18 cellular contexts compared by ENCODE assay signal in the genomic region with DNA sequence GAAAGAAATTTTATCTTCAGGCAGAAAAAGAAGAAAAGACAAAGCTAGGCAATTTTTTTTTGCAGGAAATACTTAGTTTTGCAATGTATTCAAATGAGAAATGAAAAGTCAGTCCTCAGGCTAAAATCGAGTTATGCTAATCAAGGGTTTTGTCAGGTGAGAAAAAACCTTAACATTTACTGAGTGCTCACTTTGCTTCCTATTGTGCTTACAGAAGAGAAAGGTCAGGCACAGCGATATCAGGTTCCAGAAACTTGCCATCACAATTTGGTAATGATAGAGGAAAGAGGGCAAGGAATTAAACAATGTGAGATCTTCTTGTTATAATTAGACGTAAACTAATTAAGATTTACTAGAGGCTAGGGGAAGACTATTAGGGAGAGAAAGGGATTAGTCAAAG.
DNase-seq lines count a peak whose midpoint lies in the region; ATAC-seq lines count a peak whose summit lies in the region.
"Had no signal": no experiment of that assay in that cellular context is flagged by ENCODE, and none has a peak within 500 bp of the region (broad histone marks: within the 10 kb centered on the region; RNA-seq: fewer than 3 reads in every experiment).

No MANE protein-coding gene starts in this region.

- H3K9me3 ChIP-seq in ES-I3 (ENCODE audit: control insufficient read depth, insufficient read depth, low read length) (no peaks in the 10 kb centered on the region), HUES48 (ENCODE audit: control insufficient read depth, insufficient read depth, low read length) (no peaks in the 10 kb centered on the region), iPS-18a (ENCODE audit: control insufficient read depth, low read depth, low read length) (no peaks in the 10 kb centered on the region), GM23248 (ENCODE audit: low read depth) (no peaks in the 10 kb centered on the region)
- H3K9me3 ChIP-seq: BE2C had no signal

- H4K20me1 ChIP-seq in GM23248 (ENCODE audit: insufficient read depth) = no peaks in the 10 kb centered on the region

- no peaks in the 10 kb centered on the region for H3K79me2 ChIP-seq in GM23248 (ENCODE audit: insufficient read depth)

- H3K27me3 ChIP-seq in HUES48 (ENCODE audit: control insufficient read depth, insufficient read depth, low read length) (no peaks in the 10 kb centered on the region), iPS-18a (ENCODE audit: control insufficient read depth, insufficient read depth, low read length) (no peaks in the 10 kb centered on the region), GM23248 (replicated peaks; ENCODE audit: insufficient read depth) (no peaks in the 10 kb centered on the region)
- H3K27me3 ChIP-seq: BE2C had no signal

- peaks cover 9% of the 10 kb centered on the region for H3K9me3 Mint-ChIP-seq in natural killer cell treated with Interleukin-12 subunit alpha and Interleukin-12 subunit beta and Interleukin-15 and Interleukin-18, amount 100 ng/mL, for 72 hours

- no peaks in the 10 kb centered on the region for H3K27me3 Mint-ChIP-seq in natural killer cell treated with Interleukin-12 subunit alpha and Interleukin-12 subunit beta and Interleukin-15 and Interleukin-18, amount 100 ng/mL, for 72 hours
- H3K27me3 Mint-ChIP-seq: CD4-positive, alpha-beta memory T cell had no signal

- no peak overlapping the region for H3K27ac Mint-ChIP-seq in natural killer cell treated with Interleukin-12 subunit alpha and Interleukin-12 subunit beta and Interleukin-15 and Interleukin-18, amount 100 ng/mL, for 72 hours

- no peaks in the 10 kb centered on the region for H3K9me2 ChIP-seq in GM23248 (ENCODE audit: insufficient read depth)

- ATAC-seq in natural killer cell treated with Interleukin-12 subunit alpha and Interleukin-12 subunit beta and Interleukin-15 and Interleukin-18, amount 100 ng/mL, for 72 hours = no peak
- ATAC-seq: A549, GM12878, HCT116 had no signal

- 15 to 17% methylated on average over 3 of the region's 3 CpGs for WGBS in GM23248 (ENCODE audit: low coverage in 1 of 2, low lambda C conversion rate in 2 of 2, missing lambda C conversion rate in 2 of 2), 2 experiments

- H3K4me2 ChIP-seq in GM23248 (ENCODE audit: unreplicated experiment) = no peak overlapping the region
- H3K4me2 ChIP-seq: A549 had no signal

- H2AFZ ChIP-seq in GM23248 = no peak overlapping the region

- no peaks in the 10 kb centered on the region for H3K4me1 Mint-ChIP-seq in natural killer cell treated with Interleukin-12 subunit alpha and Interleukin-12 subunit beta and Interleukin-15 and Interleukin-18, amount 100 ng/mL, for 72 hours (ENCODE audit: low read depth in 2 of 2)
- H3K4me1 Mint-ChIP-seq: CD4-positive, alpha-beta memory T cell had no signal

- H3K36me3 ChIP-seq in ES-I3 (ENCODE audit: insufficient read depth, low read length) (no peaks in the 10 kb centered on the region), HUES48 (ENCODE audit: control insufficient read depth, insufficient read depth, low read length) (no peaks in the 10 kb centered on the region), iPS-18a (ENCODE audit: control insufficient read depth, low read depth, low read length) (no peaks in the 10 kb centered on the region), GM23248 (ENCODE audit: low read depth) (no peaks in the 10 kb centered on the region)
- H3K36me3 ChIP-seq: BE2C had no signal

- DNase-seq in NCI-H82 treated with DMSO at 0.1 percent for 48 hours (lab: John Stamatoyannopoulos, UW; ENCODE audit: unreplicated experiment) = peak; percentile 73
- no peak for DNase-seq in DMS79 treated with DMSO at 0.1 percent for 48 hours (lab: John Stamatoyannopoulos, UW)
- DNase-seq in DMS53 treated with DMSO at 0.1 percent for 48 hours (lab: John Stamatoyannopoulos, UW; ENCODE audit: unreplicated experiment) = no peak
- no peak for DNase-seq in natural killer cell treated with Interleukin-12 subunit alpha and Interleukin-12 subunit beta and Interleukin-15 and Interleukin-18, amount 100 ng/mL, for 72 hours (ENCODE audit: low spot score)
- DNase-seq in GM23248 = no peak
- DNase-seq: BE2C; CD4-positive, alpha-beta memory T cell; GOT3; IMR-90; Kasumi-1; KBM-7 had no signal

- H3K36me3 Mint-ChIP-seq in natural killer cell treated with Interleukin-12 subunit alpha and Interleukin-12 subunit beta and Interleukin-15 and Interleukin-18, amount 100 ng/mL, for 72 hours = no peaks in the 10 kb centered on the region
- H3K36me3 Mint-ChIP-seq: CD4-positive, alpha-beta memory T cell had no signal

- H3K4me1 ChIP-seq in ES-I3 (ENCODE audit: insufficient read depth, low read length) (peaks cover 23% of the 10 kb centered on the region), HUES48 (ENCODE audit: control insufficient read depth, insufficient read depth, low read length) (peaks cover 44% of the 10 kb centered on the region), iPS-18a (ENCODE audit: control insufficient read depth, low read depth, low read length) (peaks cover 35% of the 10 kb centered on the region), GM23248 (ENCODE audit: insufficient read depth) (no peaks in the 10 kb centered on the region)
- H3K4me1 ChIP-seq: A549, BE2C had no signal

- H3F3A ChIP-seq in GM23248 (ENCODE audit: insufficient read depth) = no peaks in the 10 kb centered on the region

- H3K4me3 ChIP-seq in HUES48 (ENCODE audit: low read depth, low read length) = no peak overlapping the region
- H3K4me3 ChIP-seq in iPS-18a (ENCODE audit: low read length) = no peak overlapping the region
- H3K4me3 ChIP-seq in GM23248 = no peak overlapping the region
- H3K4me3 ChIP-seq: A549, GM12878 had no signal

- peak overlapping the region; percentile 49 for H3K27ac ChIP-seq in HUES48 (ENCODE audit: low read depth, low read length)
- H3K27ac ChIP-seq in iPS-18a (ENCODE audit: low read length) = peak overlapping the region; percentile 67
- no peak overlapping the region for H3K27ac ChIP-seq in GM23248
- H3K27ac ChIP-seq: A549, C4-2B had no signal

- in situ Hi-C loops in GM23248 (cut with MboI) = no loop called here

- no peak overlapping the region for H3K4me3 Mint-ChIP-seq in natural killer cell treated with Interleukin-12 subunit alpha and Interleukin-12 subunit beta and Interleukin-15 and Interleukin-18, amount 100 ng/mL, for 72 hours
- H3K4me3 Mint-ChIP-seq: CD4-positive, alpha-beta memory T cell had no signal

- H3K9ac ChIP-seq in ES-I3 (ENCODE audit: low read depth, low read length) (0 out of 2 replicates have a peak overlapping the region, but pooled peaks have one; percentile 12), HUES48 (ENCODE audit: low read depth, low read length) (peak overlapping the region; percentile 14; the same call in 1 of the 2 replicates), iPS-18a (ENCODE audit: low read length) (no peak overlapping the region), GM23248 (no peak overlapping the region)

Comparison
In these comparisons a context has a peak if more than half of its experiments do, and no peak if none do; other contexts are left out.
1. H3K9ac ChIP-seq: peak in ES-I3 (single experiment) and HUES48 (single experiment); none in iPS-18a (single experiment) and GM23248 (single experiment).